In genomic region chr4:95162867-95163266, GRCh38 we compare ENCODE assay signal across 8 cellular contexts.
"Had no signal": no experiment of that assay in that cellular context is flagged by ENCODE, and none has a peak within 500 bp of the region (broad histone marks: within the 10 kb centered on the region; RNA-seq: fewer than 3 reads in every experiment).

No MANE protein-coding gene starts in this region.

- DNase-seq: GDM1, GF-D8 had no signal

- FAIRE-seq: G401.6, GM12878, GM12891, GM12892, GM18507, GM19239 had no signal

- H3K4me3 ChIP-seq: GM12878 had no signal

- ATAC-seq: GM12878 had no signal
